Comparison of ENCODE assay signal across 9 cellular contexts in the genomic region with DNA sequence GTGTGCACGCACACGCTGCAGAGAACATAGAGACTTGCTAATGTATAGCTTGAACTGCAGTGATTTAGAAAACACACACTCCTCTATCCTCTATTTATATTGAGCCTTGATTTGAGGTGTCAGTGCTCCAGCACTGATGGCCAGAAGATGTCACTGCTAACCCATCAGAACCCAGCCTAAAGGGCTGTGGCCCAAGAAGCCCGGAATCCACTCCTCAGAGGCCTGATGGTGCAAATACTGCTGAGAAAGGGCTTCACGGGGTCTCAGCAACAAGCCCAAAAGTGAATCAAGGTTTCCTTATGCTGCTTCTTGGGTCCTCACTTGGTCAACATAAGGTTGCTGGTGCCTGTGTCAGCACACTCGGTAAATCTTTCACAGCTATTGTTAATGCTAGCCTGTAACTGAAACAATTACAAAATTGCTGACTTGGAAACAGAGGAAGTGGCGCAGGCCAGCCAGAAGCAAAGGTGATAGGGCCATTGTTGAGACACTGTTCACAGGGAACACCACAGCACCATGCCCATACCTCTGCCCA.
DNase-seq lines count a peak whose midpoint lies in the region; ATAC-seq, FAIRE-seq and TF ChIP-seq lines count a peak whose summit lies in the region.
"Had no signal": no experiment of that assay in that cellular context is flagged by ENCODE, and none has a peak within 500 bp of the region (broad histone marks: within the 10 kb centered on the region; RNA-seq: fewer than 3 reads in every experiment).

No MANE protein-coding gene starts in this region.

- H3K27me3 Mint-ChIP-seq in activated naive CD8-positive, alpha-beta T cell treated with anti-CD3 and anti-CD28 coated beads for 36 hours = no peaks in the 10 kb centered on the region

- intact Hi-C loops in head of caudate nucleus (cut with DNase I) = loop anchor here (5.0 to 10.0 kb wide), 3 partner anchors 62 to 442 kb away; a partner anchor contains a TSS
- intact Hi-C loops in posterior cingulate gyrus (cut with DNase I) = loop anchor here (1.0 to 5.0 kb wide), 4 partner anchors 62 to 589 kb away; a partner anchor contains a TSS

- DNase-seq in D721Med (ENCODE audit: insufficient read length, low spot score) = peak; percentile 46
- peak; percentile 55 for DNase-seq in RPMI7951 (ENCODE audit: low read depth)
- peak; percentile 25 for DNase-seq in activated naive CD8-positive, alpha-beta T cell treated with anti-CD3 and anti-CD28 coated beads for 36 hours
- DNase-seq in head of caudate nucleus = peak; percentile 37 to 87 (median 72)
- DNase-seq in posterior cingulate gyrus = peak in 9 of 10 donors; percentile 40 to 95 (median 71)

- H3K4me3 Mint-ChIP-seq in activated naive CD8-positive, alpha-beta T cell treated with anti-CD3 and anti-CD28 coated beads for 36 hours = no peak overlapping the region

- no peak overlapping the region for H3K27ac Mint-ChIP-seq in activated naive CD8-positive, alpha-beta T cell treated with anti-CD3 and anti-CD28 coated beads for 36 hours

- ATAC-seq in HG02938 (IDR thresholded peaks at IDR 0.05; ENCODE audit: unreplicated experiment) (peak; percentile 54), HG02981 (IDR thresholded peaks at IDR 0.05; ENCODE audit: unreplicated experiment) (no peak), GM19328 (IDR thresholded peaks at IDR 0.05; ENCODE audit: unreplicated experiment) (no peak)

- H3K36me3 Mint-ChIP-seq in activated naive CD8-positive, alpha-beta T cell treated with anti-CD3 and anti-CD28 coated beads for 36 hours = peaks cover 6% of the 10 kb centered on the region

- peak; percentile 81 for TF ChIP-seq CTCF in D721Med (IDR thresholded peaks at IDR 0.05; ENCODE audit: insufficient read depth, missing control alignments)

- H3K4me1 Mint-ChIP-seq in activated naive CD8-positive, alpha-beta T cell treated with anti-CD3 and anti-CD28 coated beads for 36 hours = no peaks in the 10 kb centered on the region

- H3K9me3 Mint-ChIP-seq in activated naive CD8-positive, alpha-beta T cell treated with anti-CD3 and anti-CD28 coated beads for 36 hours = no peaks in the 10 kb centered on the region

- no peak for FAIRE-seq in D721Med (lab: Jason Lieb, UNC)
- FAIRE-seq: TTC549 had no signal
